Comparison of ENCODE assay signal across 18 cellular contexts in the genomic region with DNA sequence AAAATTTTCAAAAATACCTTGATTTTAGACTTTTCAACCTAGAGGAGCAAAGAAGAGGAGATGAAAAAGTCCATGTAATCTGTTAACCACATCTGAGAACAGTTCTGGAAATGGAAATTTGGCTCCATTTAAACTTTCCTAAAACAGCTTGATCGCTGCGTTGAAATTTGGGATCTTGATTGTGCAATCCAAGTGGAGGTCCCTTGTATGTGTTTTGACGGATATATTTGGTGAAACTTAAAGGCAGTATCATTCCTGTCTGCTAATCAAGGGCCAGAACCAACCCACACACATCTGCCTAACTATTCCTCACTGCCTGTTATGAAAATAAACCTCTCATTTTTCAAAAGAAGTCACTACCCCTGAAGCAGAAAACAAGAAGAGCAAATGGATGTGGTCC. TPM values are rescaled to one million over a fixed set of nuclear protein-coding genes. Genes with fewer than 3 reads are reported as not detected.
DNase-seq lines count a peak whose midpoint lies in the region; ATAC-seq, FAIRE-seq and TF ChIP-seq lines count a peak whose summit lies in the region.
"Had no signal": no experiment of that assay in that cellular context is flagged by ENCODE, and none has a peak within 500 bp of the region (broad histone marks: within the 10 kb centered on the region; RNA-seq: fewer than 3 reads in every experiment).

No MANE protein-coding gene starts in this region.

- no peak for DNase-seq in HepG2 (ENCODE audit: low spot score)
- DNase-seq in right lobe of liver: no peak
- peak; percentile 61 for DNase-seq in fibroblast of gingiva (ENCODE audit: low read depth)
- no peak for DNase-seq in osteocyte (ENCODE audit: extremely low spot score, unreplicated experiment)
- DNase-seq in aorta: no peak
- DNase-seq in activated CD4-positive, alpha-beta T cell treated with anti-CD3 and anti-CD28 coated beads, Interleukin-2, amount 50 U/mL, for 48 hours: no peak
- no peak for DNase-seq in A673 (ENCODE audit: low spot score)
- no peak for DNase-seq in NCI-H1694 (lab: John Stamatoyannopoulos, UW)
- DNase-seq: activated CD4-positive, alpha-beta memory T cell treated with anti-CD3 and anti-CD28 coated beads for 36 hours; effector memory CD8-positive, alpha-beta T cell; heart left ventricle; left cardiac atrium; natural killer cell; NCI-H187 treated with DMSO at 0.1 percent for 48 hours; NCI-H748 treated with DMSO at 0.1 percent for 48 hours had no signal

- H3K27ac ChIP-seq in HepG2 (ENCODE audit: extremely low read length, insufficient read depth, low read length) (peak overlapping the region; percentile 23), right lobe of liver (no peak overlapping the region), aorta (ENCODE audit: low read depth in 1 of 2, low read length in 2 of 2) (peak overlapping the region in 1 of 2 donors; percentile 36), A673 (ENCODE audit: low read depth, low read length, poor library complexity, severe bottlenecking) (no peak overlapping the region)
- H3K27ac ChIP-seq: RWPE1 had no signal

- ATAC-seq in HepG2: no peak
- no peak for ATAC-seq in right lobe of liver
- ATAC-seq in aorta (ENCODE audit: low FRiP score): peak; percentile 27
- ATAC-seq: A549; effector memory CD8-positive, alpha-beta T cell; natural killer cell had no signal

- peaks cover 97% of the 10 kb centered on the region for H3K79me2 ChIP-seq in HepG2 (ENCODE audit: insufficient read depth, low read length)

- in situ Hi-C loops in HepG2 (cut with HindIII; ENCODE audit: extremely low pct_ligation_motif_present, low pct_unique_long_range_greater_than_20kb): no loop called here

- peaks cover 53% of the 10 kb centered on the region for H3K4me1 ChIP-seq in HepG2 (ENCODE audit: insufficient read depth, low read length)
- peaks cover 0 to 8% (median 2%) of the 10 kb centered on the region in 4 donors for H3K4me1 ChIP-seq in right lobe of liver
- H3K4me1 ChIP-seq in aorta (ENCODE audit: control insufficient read depth in 1 of 2, insufficient read depth in 2 of 2, low read length in 2 of 2): peaks cover 5 to 15% of the 10 kb centered on the region in 2 donors
- no peaks in the 10 kb centered on the region for H3K4me1 ChIP-seq in A673 (ENCODE audit: insufficient read depth, low read length, poor library complexity, severe bottlenecking)

- no peak overlapping the region for H3K4me3 Mint-ChIP-seq in osteocyte (ENCODE audit: unreplicated experiment)
- H3K4me3 Mint-ChIP-seq: activated CD4-positive, alpha-beta memory T cell treated with anti-CD3 and anti-CD28 coated beads for 36 hours; effector memory CD8-positive, alpha-beta T cell; natural killer cell; stimulated activated naive CD8-positive, alpha-beta T cell treated with anti-CD3 and anti-CD28 coated beads, Interleukin-15, Interleukin-2, amounts not matched to agents 100 ng/mL and 50 ng/mL, for 24 hours had no signal

- no peaks in the 10 kb centered on the region for H3K9me3 Mint-ChIP-seq in osteocyte (ENCODE audit: unreplicated experiment)
- H3K9me3 Mint-ChIP-seq: activated CD4-positive, alpha-beta memory T cell treated with anti-CD3 and anti-CD28 coated beads for 36 hours; effector memory CD8-positive, alpha-beta T cell; natural killer cell; stimulated activated naive CD8-positive, alpha-beta T cell treated with anti-CD3 and anti-CD28 coated beads, Interleukin-15, Interleukin-2, amounts not matched to agents 100 ng/mL and 50 ng/mL, for 24 hours had no signal

- H2AFZ ChIP-seq in HepG2 (ENCODE audit: low read length): no peak overlapping the region

- CTCF ChIA-PET in HepG2 (lab: Yijun Ruan, JAX; ENCODE audit: low intra/inter-chr PET ratio, low total read pairs): no interaction called here
- CTCF ChIA-PET in A673 (lab: Charles Lee): no interaction called here

- H3K27me3 ChIP-seq in HepG2 (ENCODE audit: control insufficient read depth in 1 of 2, insufficient read depth in 2 of 2, low read length in 2 of 2): no peaks in the 10 kb centered on the region
- no peaks in the 10 kb centered on the region for H3K27me3 ChIP-seq in right lobe of liver
- H3K27me3 ChIP-seq in aorta (ENCODE audit: control insufficient read depth in 1 of 2, insufficient read depth in 2 of 2, low read length in 1 of 2): no peaks in the 10 kb centered on the region
- H3K27me3 ChIP-seq in A673 (replicated peaks; ENCODE audit: insufficient read depth, low read depth, low read length, poor library complexity): no peaks in the 10 kb centered on the region
- H3K27me3 ChIP-seq: heart left ventricle had no signal

- 99% methylated on average over 3 of the region's 3 CpGs for WGBS in HepG2 (ENCODE audit: low lambda C conversion rate)
- WGBS in right lobe of liver (ENCODE audit: insufficient coverage, low coverage, low lambda C conversion rate, missing lambda C conversion rate): 63% methylated on average over 3 of the region's 3 CpGs
- 3 to 5% methylated on average over 3 of the region's 3 CpGs for WGBS in aorta, 2 donors

- H4K20me1 ChIP-seq in HepG2 (ENCODE audit: insufficient read depth, low read length): peaks cover 53% of the 10 kb centered on the region

- H3K36me3 Mint-ChIP-seq in osteocyte (ENCODE audit: unreplicated experiment): peaks cover 13% of the 10 kb centered on the region
- H3K36me3 Mint-ChIP-seq: natural killer cell had no signal

- POLR2A ChIA-PET in HepG2 (lab: Yijun Ruan, JAX): interaction anchor here (0.8 to 2.1 kb wide), 3 partner anchors 11 to 48 kb away, joined by 3 to 7 read pairs (median 4); no protein-coding TSS in a partner anchor
- POLR2A ChIA-PET in A673 (lab: Charles Lee; ENCODE audit: low non-redundant PET): no interaction called here

- no peak for TF ChIP-seq RAD21 in HepG2 (CRISPR knock-in tag; IDR thresholded peaks at IDR 0.05)

- peak overlapping the region; percentile 33 for H3K27ac Mint-ChIP-seq in osteocyte (ENCODE audit: unreplicated experiment)
- H3K27ac Mint-ChIP-seq: activated CD4-positive, alpha-beta memory T cell treated with anti-CD3 and anti-CD28 coated beads for 36 hours; effector memory CD8-positive, alpha-beta T cell; natural killer cell; stimulated activated naive CD8-positive, alpha-beta T cell treated with anti-CD3 and anti-CD28 coated beads, Interleukin-15, Interleukin-2, amounts not matched to agents 100 ng/mL and 50 ng/mL, for 24 hours had no signal

- intact Hi-C loops in HepG2 (cut with micrococcal nuclease; ENCODE audit: unreplicated experiment) (loop anchor here (5.0 kb wide), 1 partner anchor 36 kb away; no protein-coding TSS in a partner anchor), right lobe of liver (cut with DNase I) (no loop called here), aorta (cut with DNase I) (loop anchor here in 1 of 2 donors (10.0 kb wide), 1 partner anchor 52 kb away; no protein-coding TSS in a partner anchor), A673 (cut with micrococcal nuclease; ENCODE audit: unreplicated experiment) (no loop called here)

- TF ChIP-seq EP300 in HepG2 (IDR thresholded peaks at IDR 0.05; ENCODE audit: low read depth in 2 of 2, low read length in 2 of 2): no peak
- TF ChIP-seq EP300 in HepG2 (CRISPR knock-in tag; IDR thresholded peaks at IDR 0.05; ENCODE audit: borderline replicate concordance): no peak

- H3K9me3 ChIP-seq in HepG2 (ENCODE audit: low read length) (no peaks in the 10 kb centered on the region), right lobe of liver (no peaks in the 10 kb centered on the region), aorta (ENCODE audit: control insufficient read depth, low read length) (no peaks in the 10 kb centered on the region), A673 (ENCODE audit: low read depth, low read length, poor library complexity, severe bottlenecking) (no peaks in the 10 kb centered on the region)
- H3K9me3 ChIP-seq: A549, heart left ventricle had no signal

- TF ChIP-seq POLR2A in HepG2 (IDR thresholded peaks at IDR 0.05; ENCODE audit: insufficient read depth in 1 of 2, low read depth in 2 of 2, low read length in 2 of 2) (no peak), right lobe of liver (IDR thresholded peaks at IDR 0.05) (no peak)

- no peak for FAIRE-seq in HepG2 (lab: Jason Lieb, UNC)
- FAIRE-seq: A549 had no signal

- H3K4me3 ChIP-seq in HepG2 (replicated peaks in 1 of 3; ENCODE audit: insufficient read depth in 1 of 3, low read depth in 2 of 3, low read length in 3 of 3) (no peak overlapping the region), right lobe of liver (no peak overlapping the region), aorta (ENCODE audit: low read length in 2 of 2) (no peak overlapping the region), A673 (ENCODE audit: low read depth, low read length, poor library complexity, severe bottlenecking) (no peak overlapping the region)
- H3K4me3 ChIP-seq: A549, heart left ventricle had no signal

- H3K36me3 ChIP-seq in HepG2 (replicated peaks in 1 of 2; ENCODE audit: control insufficient read depth in 1 of 2, insufficient read depth in 2 of 2, low read length in 2 of 2) (peaks cover 12 to 41% of the 10 kb centered on the region in 2 experiments), right lobe of liver (no peaks in the 10 kb centered on the region), aorta (ENCODE audit: control insufficient read depth in 1 of 2, insufficient read depth in 2 of 2, low read length in 1 of 2) (no peaks in the 10 kb centered on the region), A673 (ENCODE audit: insufficient read depth, low read length, poor library complexity, severe bottlenecking) (no peaks in the 10 kb centered on the region)
- H3K36me3 ChIP-seq: heart left ventricle had no signal

- H3K4me2 ChIP-seq in HepG2 (ENCODE audit: low read depth, low read length): no peak overlapping the region
- H3K4me2 ChIP-seq: A549 had no signal

- H3K27me3 Mint-ChIP-seq in osteocyte (ENCODE audit: unreplicated experiment): no peaks in the 10 kb centered on the region
- H3K27me3 Mint-ChIP-seq: activated CD4-positive, alpha-beta memory T cell treated with anti-CD3 and anti-CD28 coated beads for 36 hours; effector memory CD8-positive, alpha-beta T cell; stimulated activated naive CD8-positive, alpha-beta T cell treated with anti-CD3 and anti-CD28 coated beads, Interleukin-15, Interleukin-2, amounts not matched to agents 100 ng/mL and 50 ng/mL, for 24 hours had no signal

- TF ChIP-seq CTCF in HepG2 (CRISPR knock-in tag; IDR thresholded peaks at IDR 0.05): no peak
- no peak for TF ChIP-seq CTCF in right lobe of liver (IDR thresholded peaks at IDR 0.05)
- TF ChIP-seq CTCF in osteocyte (IDR thresholded peaks at IDR 0.05): no peak
- TF ChIP-seq CTCF in A673 (conservative IDR thresholded peaks at IDR 0.05; ENCODE audit: low read depth, low read length): no peak

- H3K4me1 Mint-ChIP-seq in osteocyte (ENCODE audit: unreplicated experiment): peaks cover 67% of the 10 kb centered on the region
- H3K4me1 Mint-ChIP-seq: natural killer cell had no signal

- no TSS peak for BruUV-seq in HepG2 (replicated peaks; lab: Mats Ljungman, UMichigan)
- no TSS peak for BruUV-seq in A673 (replicated peaks; lab: Mats Ljungman, UMichigan)

- no peak overlapping the region for H3K9ac ChIP-seq in HepG2 (ENCODE audit: insufficient read depth, low read depth, low read length)

RNA-seq across cellular contexts. Expression of a gene that starts 46.6 kb away (rescaled TPM):
- 154 and 165 TPM in 2 replicates for total RNA-seq in HepG2 (2016; rRNA removed; fragmentation: Illumina TruSeq; extraction: Trizol)
- total RNA-seq in HepG2 (2016; cell fraction: cytosol; rRNA removed; fragmentation: Illumina TruSeq; extraction: Trizol; ENCODE audit: low read depth): 81.5 and 81.6 TPM in 2 replicates
- total RNA-seq in HepG2 (2016; cell fraction: insoluble cytoplasmic fraction; rRNA removed; fragmentation: Illumina TruSeq; extraction: Trizol): 151 and 153 TPM in 2 replicates
- total RNA-seq in HepG2 (2016; cell fraction: membrane; rRNA removed; fragmentation: Illumina TruSeq; extraction: Trizol): 160 and 169 TPM in 2 replicates
- total RNA-seq in HepG2 (2016; cell fraction: nucleus; rRNA removed; fragmentation: Illumina TruSeq; extraction: Trizol): 110 and 114 TPM in 2 replicates
- polyA plus RNA-seq in HepG2 (2011; rRNA removed): 180 and 212 TPM in 2 replicates
- polyA plus RNA-seq in HepG2 (2011; cell fraction: cytosol; rRNA removed): 161 and 177 TPM in 2 replicates
- polyA plus RNA-seq in HepG2 (2011; cell fraction: nucleus; rRNA removed): 71.8 and 89.4 TPM in 2 replicates
- polyA plus RNA-seq in HepG2 (2012): 134 and 184 TPM in 2 replicates
- 102 and 115 TPM in 2 replicates for polyA plus RNA-seq in HepG2 (2016; cell fraction: cytosol; fragmentation: Illumina TruSeq; extraction: Trizol; ENCODE audit: low read depth)
- 213 and 235 TPM in 2 replicates for polyA plus RNA-seq in HepG2 (2016; cell fraction: insoluble cytoplasmic fraction; fragmentation: Illumina TruSeq; extraction: Trizol; ENCODE audit: low read depth)
- 179 and 180 TPM in 2 replicates for polyA plus RNA-seq in HepG2 (2016; cell fraction: membrane; fragmentation: Illumina TruSeq; extraction: Trizol; ENCODE audit: low read depth)
- polyA plus RNA-seq in HepG2 (2016; cell fraction: nucleus; fragmentation: Illumina TruSeq; extraction: Trizol; ENCODE audit: insufficient read depth, low read depth): 145 and 148 TPM in 2 replicates
- polyA minus RNA-seq in HepG2 (2011; rRNA and poly(A)+ RNA removed; ENCODE audit: low replicate concordance): 28.4 and 78.1 TPM in 2 replicates
- polyA minus RNA-seq in HepG2 (2011; cell fraction: cytosol; rRNA and poly(A)+ RNA removed): 121 and 126 TPM in 2 replicates
- 287 and 295 TPM in 2 replicates for polyA minus RNA-seq in HepG2 (2011; cell fraction: nucleus; rRNA and poly(A)+ RNA removed)
- 100 to 1,000 TPM in 1 of 6 experiments, 10 to 100 TPM in 5; 60.7 to 109 (median 72.9) TPM for total RNA-seq in right lobe of liver
- 152 and 155 TPM in 2 replicates for total RNA-seq in osteocyte
- 10 to 100 TPM; 59.8 to 67.5 TPM for total RNA-seq in aorta
- 10 to 100 TPM; 45.0 to 82.0 TPM for polyA plus RNA-seq in aorta
- total RNA-seq in A673 (2021): 10.0 and 13.7 TPM in 2 replicates
